16 cellular contexts compared by ENCODE assay signal in genomic region chr10:74852406-74852805, GRCh38. TPM values are rescaled to one million over a fixed set of nuclear protein-coding genes. Genes with fewer than 3 reads are reported as not detected.
DNase-seq lines count a peak whose midpoint lies in the region; ATAC-seq and TF ChIP-seq lines count a peak whose summit lies in the region.
"Had no signal": no experiment of that assay in that cellular context is flagged by ENCODE, and none has a peak within 500 bp of the region (broad histone marks: within the 10 kb centered on the region; RNA-seq: fewer than 3 reads in every experiment).

No MANE protein-coding gene starts in this region.

- intact Hi-C loops in heart left ventricle (cut with DNase I) (no loop called here), Right ventricle myocardium inferior (cut with DNase I) (loop anchor here (5.0 kb wide), 1 partner anchor 40 kb away; no protein-coding TSS in a partner anchor), vagina (cut with DNase I) (no loop called here)

- no peak for DNase-seq in heart left ventricle
- no peak for DNase-seq in Right ventricle myocardium inferior (ENCODE audit: missing footprints)
- no peak for DNase-seq in memory B cell (ENCODE audit: low spot score in 2 of 2)
- DNase-seq in vagina (ENCODE audit: extremely low spot score in 2 of 2), result no peak
- no peak for DNase-seq in DMS114 treated with DMSO at 0.1 percent for 48 hours (lab: John Stamatoyannopoulos, UW; ENCODE audit: unreplicated experiment)
- DNase-seq: activated naive CD4-positive, alpha-beta T cell treated with Interleukin-2 at 50 U/mL for 16 hours; DND-41; head of caudate nucleus; left colon; T-helper 2 cell had no signal

- H3K4me1 Mint-ChIP-seq in activated T-helper 17 cell treated with anti-CD3 and anti-CD28 coated beads, Interleukin-2, amount 50 U/mL, for 72 hours, result peaks cover 20% of the 10 kb centered on the region
- H3K4me1 Mint-ChIP-seq in memory B cell, result peaks cover 24% of the 10 kb centered on the region

- peak overlapping the region; percentile 44 for H3K27ac Mint-ChIP-seq in activated T-helper 17 cell treated with anti-CD3 and anti-CD28 coated beads, Interleukin-2, amount 50 U/mL, for 72 hours
- peak overlapping the region; percentile 77 for H3K27ac Mint-ChIP-seq in memory B cell

- H3K9me3 ChIP-seq in heart left ventricle (no peaks in the 10 kb centered on the region), vagina (no peaks in the 10 kb centered on the region)
- H3K9me3 ChIP-seq: neutrophil, tibial nerve had no signal

- 51 to 62% (median 54%) methylated on average over 1 of the region's 1 CpG for WGBS in heart left ventricle, 4 donors

- H3K4me3 Mint-ChIP-seq in activated T-helper 17 cell treated with anti-CD3 and anti-CD28 coated beads, Interleukin-2, amount 50 U/mL, for 72 hours, result no peak overlapping the region
- H3K4me3 Mint-ChIP-seq in memory B cell, result no peak overlapping the region

- TF ChIP-seq POLR2A in heart left ventricle (IDR thresholded peaks at IDR 0.05) (no peak), vagina (IDR thresholded peaks at IDR 0.05) (no peak)

- peaks cover 0 to 3% (median 0%) of the 10 kb centered on the region in 9 donors for H3K36me3 ChIP-seq in heart left ventricle
- H3K36me3 ChIP-seq in vagina, result peaks cover 0 to 7% of the 10 kb centered on the region in 2 donors

- no peaks in the 10 kb centered on the region for H3K9me3 Mint-ChIP-seq in activated T-helper 17 cell treated with anti-CD3 and anti-CD28 coated beads, Interleukin-2, amount 50 U/mL, for 72 hours
- H3K9me3 Mint-ChIP-seq in memory B cell, result no peaks in the 10 kb centered on the region

- H3K36me3 Mint-ChIP-seq in activated T-helper 17 cell treated with anti-CD3 and anti-CD28 coated beads, Interleukin-2, amount 50 U/mL, for 72 hours (ENCODE audit: low read depth), result peaks cover 10% of the 10 kb centered on the region
- peaks cover 11% of the 10 kb centered on the region for H3K36me3 Mint-ChIP-seq in memory B cell

- H3K27ac ChIP-seq in heart left ventricle (peak overlapping the region in 10 of 12 donors; percentile 17 to 61 (median 35)), vagina (peak overlapping the region; percentile 32)
- H3K27ac ChIP-seq: neutrophil had no signal

- peaks cover 18 to 67% (median 49%) of the 10 kb centered on the region in 12 donors for H3K4me1 ChIP-seq in heart left ventricle
- H3K4me1 ChIP-seq in vagina, result peaks cover 53% of the 10 kb centered on the region

- H3K27me3 ChIP-seq in heart left ventricle (no peaks in the 10 kb centered on the region), vagina (no peaks in the 10 kb centered on the region)
- H3K27me3 ChIP-seq: neutrophil, tibial nerve had no signal

- peak in 3 of 4 donors; percentile 10 to 32 (median 23) for ATAC-seq in heart left ventricle
- no peak for ATAC-seq in Right ventricle myocardium inferior
- no peak for ATAC-seq in activated T-helper 17 cell treated with anti-CD3 and anti-CD28 coated beads, Interleukin-2, amount 50 U/mL, for 72 hours (replicated peaks)
- ATAC-seq in memory B cell (ENCODE audit: low read depth), result no peak
- ATAC-seq in HG02973 (IDR thresholded peaks at IDR 0.05; ENCODE audit: unreplicated experiment), result no peak
- no peak for ATAC-seq in GM21717 (IDR thresholded peaks at IDR 0.05; ENCODE audit: unreplicated experiment)
- ATAC-seq: HepG2, left colon had no signal

- TF ChIP-seq CTCF in heart left ventricle (IDR thresholded peaks at IDR 0.05), result no peak
- TF ChIP-seq CTCF in vagina (IDR thresholded peaks at IDR 0.05), result no peak

- H3K4me3 ChIP-seq in heart left ventricle (no peak overlapping the region), vagina (no peak overlapping the region)
- H3K4me3 ChIP-seq: tibial nerve had no signal

- no peaks in the 10 kb centered on the region for H3K27me3 Mint-ChIP-seq in activated T-helper 17 cell treated with anti-CD3 and anti-CD28 coated beads, Interleukin-2, amount 50 U/mL, for 72 hours
- no peaks in the 10 kb centered on the region for H3K27me3 Mint-ChIP-seq in memory B cell

RNA-seq across cellular contexts. Expression of gene KAT6B, which starts 26.0 kb away (rescaled TPM):
- 10 to 100 TPM; 36.8 to 61.3 (median 46.9) TPM for total RNA-seq in heart left ventricle
- 10 to 100 TPM; 10.4 to 11.4 TPM for polyA plus RNA-seq in heart left ventricle
- 42.6 TPM for total RNA-seq in Right ventricle myocardium inferior
- total RNA-seq in activated T-helper 17 cell treated with anti-CD3 and anti-CD28 coated beads, Interleukin-2, amount 50 U/mL, for 72 hours, result 10 to 100 TPM; 20.5 to 25.9 TPM
- total RNA-seq in vagina, result 59.2 TPM

Comparison
In these comparisons a context has a peak if more than half of its experiments do, and no peak if none do; other contexts are left out.
1. ATAC-seq: peak in heart left ventricle (3 of 4); none in Right ventricle myocardium inferior (single experiment), activated T-helper 17 cell treated with anti-CD3 and anti-CD28 coated beads, Interleukin-2, amount 50 U/mL, for 72 hours (single experiment), memory B cell (single experiment), HG02973 (single experiment) and GM21717 (single experiment).